In genomic region chr1:154598871-154599635, GRCh38 we compare ENCODE assay signal across 15 cellular contexts. TPM values are rescaled to one million over a fixed set of nuclear protein-coding genes. Genes with fewer than 3 reads are reported as not detected.
DNase-seq lines count a peak whose midpoint lies in the region; ATAC-seq, FAIRE-seq and TF ChIP-seq lines count a peak whose summit lies in the region.
"Had no signal": no experiment of that assay in that cellular context is flagged by ENCODE, and none has a peak within 500 bp of the region (broad histone marks: within the 10 kb centered on the region; RNA-seq: fewer than 3 reads in every experiment).

No MANE protein-coding gene starts in this region.

- no peak for TF ChIP-seq POLR2A in heart left ventricle (IDR thresholded peaks at IDR 0.05)

- peak overlapping the region in 11 of 12 donors; percentile 41 to 81 (median 64) for H3K27ac ChIP-seq in heart left ventricle
- peak overlapping the region; percentile 45 for H3K27ac ChIP-seq in astrocyte (ENCODE audit: low read depth, low read length)
- H3K27ac ChIP-seq: prostate gland, VCaP had no signal

- peak overlapping the region; percentile 30 for H3K4me2 ChIP-seq in astrocyte (ENCODE audit: low read length)

- intact Hi-C loops in heart left ventricle (cut with DNase I), result no loop called here
- intact Hi-C loops in cardiac septum (cut with DNase I), result no loop called here
- intact Hi-C loops in left ventricle myocardium superior (cut with micrococcal nuclease), result no loop called here

- H3K27me3 Mint-ChIP-seq in astrocyte (ENCODE audit: low read depth, unreplicated experiment), result no peaks in the 10 kb centered on the region

- H3K36me3 ChIP-seq in heart left ventricle (peaks cover 0 to 98% (median 82%) of the 10 kb centered on the region in 9 donors), astrocyte (ENCODE audit: insufficient read depth, low read length) (peaks cover 50% of the 10 kb centered on the region), MG63 (peaks cover 94% of the 10 kb centered on the region)

- H4K20me1 ChIP-seq in astrocyte (ENCODE audit: insufficient read depth, low read length), result peaks cover 91% of the 10 kb centered on the region

- DNase-seq in heart left ventricle (no peak), cardiac septum (ENCODE audit: low spot score) (no peak), astrocyte (ENCODE audit: low read depth) (peak; percentile 46), left ventricle myocardium superior (no peak), superior temporal gyrus (ENCODE audit: extremely low spot score) (peak; percentile 41), MG63 (no peak)
- no peak for DNase-seq in effector CD4-positive, alpha-beta T cell
- no peak for DNase-seq in activated CD8-positive, alpha-beta memory T cell treated with anti-CD3 and anti-CD28 coated beads, Interleukin-2, amount 50 U/mL, for 4 hours
- DNase-seq: activated effector memory CD4-positive, alpha-beta T cell treated with Interleukin-2 at 50 U/mL for 16 hours; NCI-H1694; NCI-H69; stimulated activated CD4-positive, alpha-beta T cell treated with anti-CD3 and anti-CD28 coated beads, Interleukin-4, amount 100 ng/mL, for 1 hour; stimulated activated naive CD4-positive, alpha-beta T cell treated with Interleukin-2 at 50 U/mL for 16 hours had no signal

- H3K27ac Mint-ChIP-seq in astrocyte (ENCODE audit: unreplicated experiment), result peak overlapping the region; percentile 89

- H3K4me3 Mint-ChIP-seq in astrocyte (ENCODE audit: unreplicated experiment), result peak overlapping the region; percentile 34

- peaks cover 4 to 58% (median 50%) of the 10 kb centered on the region in 12 donors for H3K4me1 ChIP-seq in heart left ventricle
- H3K4me1 ChIP-seq in astrocyte (ENCODE audit: insufficient read depth, low read length), result peaks cover 16% of the 10 kb centered on the region
- H3K4me1 ChIP-seq: prostate gland had no signal

- ATAC-seq in heart left ventricle (peak in 2 of 4 donors; percentile 6 to 13), left ventricle myocardium superior (peak; percentile 6)

- no peak overlapping the region for H2AFZ ChIP-seq in astrocyte (ENCODE audit: low read depth, low read length)

- H3K27me3 ChIP-seq in heart left ventricle (no peaks in the 10 kb centered on the region), astrocyte (ENCODE audit: insufficient read depth, low read length) (no peaks in the 10 kb centered on the region), MG63 (no peaks in the 10 kb centered on the region)

- H3K9me3 ChIP-seq in heart left ventricle (no peaks in the 10 kb centered on the region), astrocyte (ENCODE audit: insufficient read depth, low read depth, low read length) (no peaks in the 10 kb centered on the region), MG63 (no peaks in the 10 kb centered on the region)
- H3K9me3 ChIP-seq: prostate gland had no signal

- peaks cover 51% of the 10 kb centered on the region for H3K36me3 Mint-ChIP-seq in astrocyte (ENCODE audit: low read depth, unreplicated experiment)

- peaks cover 72% of the 10 kb centered on the region for H3K79me2 ChIP-seq in astrocyte (ENCODE audit: insufficient read depth, low read length)

- peaks cover 51% of the 10 kb centered on the region for H3K4me1 Mint-ChIP-seq in astrocyte (ENCODE audit: low read depth, unreplicated experiment)

- FAIRE-seq in astrocyte (lab: Jason Lieb, UNC), result no peak

- H3K9me3 Mint-ChIP-seq in astrocyte (ENCODE audit: unreplicated experiment), result peaks cover 3% of the 10 kb centered on the region

- H3K4me3 ChIP-seq in heart left ventricle, result no peak overlapping the region
- no peak overlapping the region for H3K4me3 ChIP-seq in astrocyte (ENCODE audit: insufficient read depth, low read depth, low read length)
- H3K4me3 ChIP-seq in MG63, result no peak overlapping the region
- H3K4me3 ChIP-seq: prostate gland had no signal

- WGBS in heart left ventricle, 4 donors, result 44 to 62% (median 56%) methylated on average over 3 of the region's 3 CpGs

- TF ChIP-seq CTCF in heart left ventricle (IDR thresholded peaks at IDR 0.05), result no peak
- TF ChIP-seq CTCF in astrocyte (IDR thresholded peaks at IDR 0.05; ENCODE audit: insufficient read depth, low read depth, low read length), result no peak

- peak overlapping the region; percentile 28 for H3K9ac ChIP-seq in astrocyte (ENCODE audit: low read length)

RNA-seq across cellular contexts. Expression of gene ADAR, which starts 8.9 kb away (rescaled TPM):
- 100 to 1,000 TPM in 1 of 9 donors, 10 to 100 TPM in 8; 52.1 to 117 (median 63.1) TPM for total RNA-seq in heart left ventricle
- 10 to 100 TPM; 16.0 to 29.5 TPM for polyA plus RNA-seq in heart left ventricle
- total RNA-seq in cardiac septum, result 54.1 TPM
- total RNA-seq in astrocyte, result 275 and 278 TPM in 2 replicates
- 61.3 TPM for total RNA-seq in left ventricle myocardium superior
- total RNA-seq in MG63 (2014; rRNA removed; shearing (Covaris generic); ENCODE audit: low replicate concordance), result 63.6 and 63.9 TPM in 2 replicates

RNA-seq across cellular contexts. Expression of gene CHRNB2, which starts 31.5 kb away (rescaled TPM):
- total RNA-seq in heart left ventricle (under 1 TPM in 3 of 9 donors, not detected in 6; 0.05 to 0.14 (median 0.06) TPM), cardiac septum (0.05 TPM), astrocyte (0.20 and 0.24 TPM in 2 replicates), left ventricle myocardium superior (not detected)
- under 1 TPM in 1 of 2 donors, not detected in 1; 0.03 TPM for polyA plus RNA-seq in heart left ventricle
- total RNA-seq in MG63 (2014; rRNA removed; shearing (Covaris generic); ENCODE audit: low replicate concordance), result not detected in 2 replicates

RNA-seq across cellular contexts. Expression of gene UBE2Q1, which starts 40.6 kb away (rescaled TPM):
- 10 to 100 TPM; 22.1 to 79.4 (median 58.8) TPM for total RNA-seq in heart left ventricle
- polyA plus RNA-seq in heart left ventricle, result 10 to 100 TPM; 23.0 to 36.2 TPM
- 65.5 TPM for total RNA-seq in cardiac septum
- 85.3 and 85.4 TPM in 2 replicates for total RNA-seq in astrocyte
- 68.7 TPM for total RNA-seq in left ventricle myocardium superior
- total RNA-seq in MG63 (2014; rRNA removed; shearing (Covaris generic); ENCODE audit: low replicate concordance), result 38.1 and 66.0 TPM in 2 replicates

Comparison
In these comparisons a context has a peak if more than half of its experiments do, and no peak if none do; other contexts are left out.
1. DNase-seq: peak in astrocyte (single experiment) and superior temporal gyrus (single experiment); none in heart left ventricle (0 of 5), cardiac septum (single experiment), left ventricle myocardium superior (single experiment), effector CD4-positive, alpha-beta T cell (single experiment), MG63 (single experiment) and activated CD8-positive, alpha-beta memory T cell treated with anti-CD3 and anti-CD28 coated beads, Interleukin-2, amount 50 U/mL, for 4 hours (single experiment).